ENCODE assay signal across 14 cellular contexts in genomic region chr7:29077854-29078253, GRCh38.
A peak's percentile ranks its signal among the peaks of the same experiment; 100 is the strongest.
DNase-seq lines count a peak whose midpoint lies in the region; ATAC-seq and TF ChIP-seq lines count a peak whose summit lies in the region.
"Had no signal": no experiment of that assay in that cellular context is flagged by ENCODE, and none has a peak within 500 bp of the region (broad histone marks: within the 10 kb centered on the region; RNA-seq: fewer than 3 reads in every experiment).

No MANE protein-coding gene starts in this region.

- H3K27me3 ChIP-seq in SK-N-SH (ENCODE audit: insufficient read depth), result no peaks in the 10 kb centered on the region

- no peaks in the 10 kb centered on the region for H3K36me3 ChIP-seq in SK-N-SH (replicated peaks in 1 of 2; ENCODE audit: control insufficient read depth in 1 of 2, insufficient read depth in 2 of 2, low read length in 1 of 2)

- H3K4me2 ChIP-seq in SK-N-SH, result no peak overlapping the region

- no peaks in the 10 kb centered on the region for H3F3A ChIP-seq in SK-N-SH (replicated peaks; ENCODE audit: insufficient read depth)

- no peak for TF ChIP-seq RAD21 in SK-N-SH (IDR thresholded peaks at IDR 0.05; ENCODE audit: low read length)

- DNase-seq in Daoy (ENCODE audit: low read depth) (peak; percentile 35), SK-N-SH (no peak), dedifferentiated amniotic fluid mesenchymal stem cell (ENCODE audit: extremely low spot score) (peak; percentile 17), NCI-H748 treated with DMSO at 0.1 percent for 48 hours (lab: John Stamatoyannopoulos, UW) (no peak)
- DNase-seq: C1 segment of cervical spinal cord; Calu3; CD4-positive, alpha-beta T cell; DMS 273 treated with DMSO at 0.1 percent for 48 hours; KG1 had no signal

- peak overlapping the region; percentile 31 to 73; a peak in 3 of 4 replicates for H3K27ac ChIP-seq in SK-N-SH (ENCODE audit: low read depth in 2 of 2, low read length in 1 of 2)

- H3K79me2 ChIP-seq in SK-N-SH (ENCODE audit: insufficient read depth), result no peaks in the 10 kb centered on the region

- H2AFZ ChIP-seq in SK-N-SH (ENCODE audit: low read depth), result no peak overlapping the region

- H3K4me1 ChIP-seq in SK-N-SH (ENCODE audit: control insufficient read depth in 1 of 2, insufficient read depth in 2 of 2, low read depth in 1 of 2, low read length in 1 of 2), result peaks cover 0 to 10% of the 10 kb centered on the region in 2 experiments; a peak in 2 of 4 replicates

- POLR2A ChIA-PET in SK-N-SH (lab: Yijun Ruan, JAX), result no interaction called here

- no peaks in the 10 kb centered on the region for H3K9me2 ChIP-seq in SK-N-SH

- WGBS in SK-N-SH (ENCODE audit: low lambda C conversion rate), result 42% methylated on average over 4 of the region's 4 CpGs

- TF ChIP-seq CTCF in SK-N-SH (IDR thresholded peaks at IDR 0.05), result no peak

- no peaks in the 10 kb centered on the region for H4K20me1 ChIP-seq in SK-N-SH (ENCODE audit: insufficient read depth)

- H3K4me3 ChIP-seq in SK-N-SH (ENCODE audit: low read depth in 2 of 2, low read length in 1 of 2), result no peak overlapping the region
- H3K4me3 ChIP-seq: GM12878 had no signal

- CTCF ChIA-PET in SK-N-SH (lab: Yijun Ruan, JAX), result interaction anchor here (0.9 to 4.9 kb wide), 9 partner anchors 9 to 156 kb away, joined by 3 to 34 read pairs (median 4); partner anchors contain the start of gene TRIL

- H3K9ac ChIP-seq in SK-N-SH, result no peak overlapping the region

- H3K9me3 ChIP-seq in SK-N-SH, result no peaks in the 10 kb centered on the region

- ATAC-seq in HG03520 (IDR thresholded peaks at IDR 0.05; ENCODE audit: unreplicated experiment) (no peak), GM19035 (IDR thresholded peaks at IDR 0.05; ENCODE audit: unreplicated experiment) (no peak), HG03439 (IDR thresholded peaks at IDR 0.05; ENCODE audit: unreplicated experiment) (no peak)
- ATAC-seq: GM12878, HCT116 had no signal

- no peak for TF ChIP-seq EP300 in SK-N-SH (IDR thresholded peaks at IDR 0.05; ENCODE audit: borderline replicate concordance in 1 of 2, low read depth in 1 of 2, low read length in 1 of 2)

TF ChIP-seq in SK-N-SH, 30 proteins besides CTCF, POLR2A, EP300 and RAD21:
- TF ChIP-seq YY1 (IDR thresholded peaks at IDR 0.05; ENCODE audit: low read depth), result no peak
- TF ChIP-seq IRF3 (IDR thresholded peaks at IDR 0.05; ENCODE audit: low read depth, low read length), result no peak
- no peak for TF ChIP-seq EZH2phosphoT487 (IDR thresholded peaks at IDR 0.05; ENCODE audit: borderline replicate concordance, low read depth)
- TF ChIP-seq NRF1 (IDR thresholded peaks at IDR 0.05; ENCODE audit: low read depth, low read length), result no peak
- no peak for TF ChIP-seq TEAD4 (IDR thresholded peaks at IDR 0.05; ENCODE audit: borderline replicate concordance, insufficient read depth)
- no peak for TF ChIP-seq MEF2A (IDR thresholded peaks at IDR 0.05; ENCODE audit: borderline replicate concordance, low read depth)
- no peak for TF ChIP-seq POLR2AphosphoS5 (IDR thresholded peaks at IDR 0.05; ENCODE audit: low read depth, low read length)
- TF ChIP-seq MXI1 (IDR thresholded peaks at IDR 0.05; ENCODE audit: low read depth, low read length), result no peak
- TF ChIP-seq RFX5 (IDR thresholded peaks at IDR 0.05; ENCODE audit: low read length), result no peak
- no peak for TF ChIP-seq NFIC (IDR thresholded peaks at IDR 0.05; ENCODE audit: borderline replicate concordance)
- no peak for TF ChIP-seq PBX3 (IDR thresholded peaks at IDR 0.05)
- no peak for TF ChIP-seq GATA2 (CRISPR knock-in tag; IDR thresholded peaks at IDR 0.05)
- TF ChIP-seq RCOR1 (IDR thresholded peaks at IDR 0.05; ENCODE audit: low read length), result no peak
- TF ChIP-seq FOXM1 (IDR thresholded peaks at IDR 0.05; ENCODE audit: low read depth), result no peak
- no peak for TF ChIP-seq MAX (IDR thresholded peaks at IDR 0.05; ENCODE audit: low read depth)
- TF ChIP-seq USF1 (IDR thresholded peaks at IDR 0.05; ENCODE audit: borderline replicate concordance, low read depth), result no peak
- no peak for TF ChIP-seq ZBTB33 (IDR thresholded peaks at IDR 0.05; ENCODE audit: borderline replicate concordance, low read depth)
- TF ChIP-seq SMC3 (IDR thresholded peaks at IDR 0.05; ENCODE audit: low read depth, low read length), result no peak

Comparison
In these comparisons a context has a peak if more than half of its experiments do, and no peak if none do; other contexts are left out.
1. DNase-seq: peak in Daoy (single experiment) and dedifferentiated amniotic fluid mesenchymal stem cell (single experiment); none in SK-N-SH (single experiment) and NCI-H748 treated with DMSO at 0.1 percent for 48 hours (single experiment).